In the genomic region with DNA sequence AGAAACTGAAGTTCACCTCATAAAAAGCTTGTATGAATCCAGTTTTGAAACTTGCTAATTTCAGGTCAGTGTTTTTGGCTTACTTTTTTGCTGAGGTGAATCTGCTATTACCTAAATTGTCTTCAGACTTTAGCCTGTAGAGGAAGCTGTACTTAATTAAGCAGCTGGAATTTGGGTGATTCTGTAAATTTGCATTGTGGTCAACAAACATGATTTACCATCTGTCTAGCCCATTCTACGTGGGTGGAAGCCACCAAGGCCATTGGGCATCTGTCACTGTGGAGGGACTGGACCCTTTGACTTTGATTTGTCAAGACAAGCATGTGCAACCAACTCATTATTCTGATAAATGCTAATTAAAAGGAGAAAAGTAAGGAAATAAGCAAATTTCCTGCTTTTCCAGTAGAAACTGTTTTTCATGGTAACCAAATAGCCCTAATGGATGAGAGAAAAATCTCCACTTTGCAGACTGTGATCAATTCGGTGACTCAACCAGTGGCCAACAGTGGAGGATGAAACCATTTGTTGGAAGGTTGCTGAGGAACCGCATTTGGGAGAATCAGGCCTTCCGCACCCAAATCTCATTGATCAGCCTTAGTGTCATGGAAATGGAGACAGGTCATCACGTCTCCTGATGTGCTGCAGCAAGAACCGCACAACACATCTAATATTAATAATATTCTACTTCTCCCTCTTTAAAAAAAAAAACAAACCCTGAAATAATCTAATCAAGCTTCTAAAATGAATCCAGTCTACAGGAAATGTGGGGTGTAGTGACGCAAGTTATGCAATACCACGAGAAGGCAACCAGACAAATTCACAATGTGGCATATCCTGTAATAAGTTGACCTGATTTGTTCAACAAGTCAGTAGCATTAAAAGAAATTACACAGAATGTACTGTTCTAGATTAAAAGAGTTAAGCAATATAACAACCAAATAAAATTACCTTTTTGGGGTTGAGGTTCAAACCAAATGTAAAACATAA, we compare ENCODE assay signal across 10 cellular contexts. TPM values are rescaled to one million over a fixed set of nuclear protein-coding genes. Genes with fewer than 3 reads are reported as not detected.
DNase-seq lines count a peak whose midpoint lies in the region; ATAC-seq and TF ChIP-seq lines count a peak whose summit lies in the region.
"Had no signal": no experiment of that assay in that cellular context is flagged by ENCODE, and none has a peak within 500 bp of the region (broad histone marks: within the 10 kb centered on the region; RNA-seq: fewer than 3 reads in every experiment).

No MANE protein-coding gene starts in this region.

- POLR2A ChIA-PET in OCI-LY7 (lab: Charles Lee) = interaction anchor here (0.6 to 1.5 kb wide), 6 partner anchors 10 to 935 kb away, joined by 3 to 11 read pairs (median 4); a partner anchor contains a TSS

- no TSS peak for BruUV-seq in OCI-LY7 (replicated peaks; lab: Mats Ljungman, UMichigan)

- H3K9me2 ChIP-seq in OCI-LY7 (ENCODE audit: insufficient read depth, low read length) = no peaks in the 10 kb centered on the region

- TF ChIP-seq CTCF in GM12864 (IDR thresholded peaks at IDR 0.05; ENCODE audit: low read depth, low read length, missing control alignments) (no peak), OCI-LY7 (conservative IDR thresholded peaks at IDR 0.05; ENCODE audit: low read length) (no peak), sigmoid colon (IDR thresholded peaks at IDR 0.05) (no peak), uterus (IDR thresholded peaks at IDR 0.05) (no peak), body of pancreas (IDR thresholded peaks at IDR 0.05) (no peak)

- peak overlapping the region; percentile 93 for H3K27ac ChIP-seq in OCI-LY7 (ENCODE audit: low read depth, low read length, poor library complexity, severe bottlenecking)
- H3K27ac ChIP-seq in effector memory CD4-positive, alpha-beta T cell (ENCODE audit: insufficient read depth, low read length, poor library complexity, severe bottlenecking) = peak overlapping the region; percentile 68
- H3K27ac ChIP-seq in sigmoid colon = no peak overlapping the region
- no peak overlapping the region for H3K27ac ChIP-seq in uterus
- H3K27ac ChIP-seq in body of pancreas = no peak overlapping the region

- 83 to 90% methylated on average over 8 of the region's 8 CpGs for WGBS in sigmoid colon, 2 donors
- WGBS in body of pancreas, 2 donors = 73 to 80% methylated on average over 8 of the region's 8 CpGs

- H2AFZ ChIP-seq in OCI-LY7 (ENCODE audit: low read length) = peak overlapping the region; percentile 48; the same call in 1 of the 2 replicates

- CTCF ChIA-PET in OCI-LY7 (lab: Charles Lee; ENCODE audit: unreplicated experiment) = no interaction called here

- no peak overlapping the region for H3K4me3 ChIP-seq in GM12864 (ENCODE audit: low read depth, low read length)
- H3K4me3 ChIP-seq in OCI-LY7 (ENCODE audit: low read depth, low read length, poor library complexity, severe bottlenecking) = peak overlapping the region; percentile 5
- no peak overlapping the region for H3K4me3 ChIP-seq in effector memory CD4-positive, alpha-beta T cell (ENCODE audit: insufficient read depth, low read depth, low read length, poor library complexity, severe bottlenecking)
- no peak overlapping the region for H3K4me3 ChIP-seq in sigmoid colon
- H3K4me3 ChIP-seq in uterus = no peak overlapping the region
- no peak overlapping the region for H3K4me3 ChIP-seq in body of pancreas

- ATAC-seq in HG02588 (IDR thresholded peaks at IDR 0.05; ENCODE audit: unreplicated experiment) = no peak
- no peak for ATAC-seq in body of pancreas

- no peak for TF ChIP-seq EP300 in sigmoid colon (IDR thresholded peaks at IDR 0.05)

- peaks cover 43% of the 10 kb centered on the region; the same call in 1 of the 2 replicates for H3K79me2 ChIP-seq in OCI-LY7 (ENCODE audit: insufficient read depth, low read depth, low read length)

- H3K4me1 ChIP-seq in OCI-LY7 (ENCODE audit: insufficient read depth, low read length, poor library complexity, severe bottlenecking) (peaks cover 78% of the 10 kb centered on the region), sigmoid colon (peaks cover 0 to 5% (median 0%) of the 10 kb centered on the region in 4 donors), uterus (peaks cover 0 to 9% of the 10 kb centered on the region in 2 donors), body of pancreas (peaks cover 32% of the 10 kb centered on the region)
- H3K4me1 ChIP-seq in effector memory CD4-positive, alpha-beta T cell (ENCODE audit: control insufficient read depth, insufficient read depth, low read length, poor library complexity, severe bottlenecking) = peaks cover 29% of the 10 kb centered on the region

- H3K9me3 ChIP-seq in OCI-LY7 (ENCODE audit: low read length) = no peaks in the 10 kb centered on the region
- no peaks in the 10 kb centered on the region for H3K9me3 ChIP-seq in effector memory CD4-positive, alpha-beta T cell (ENCODE audit: control insufficient read depth, low read length)
- H3K9me3 ChIP-seq in sigmoid colon = no peaks in the 10 kb centered on the region
- H3K9me3 ChIP-seq in uterus = no peaks in the 10 kb centered on the region
- no peaks in the 10 kb centered on the region for H3K9me3 ChIP-seq in body of pancreas

- DNase-seq in GM12864 (ENCODE audit: low read depth) = peak; percentile 21
- DNase-seq in OCI-LY7 (ENCODE audit: low spot score) = peak; percentile 49
- peak; percentile 37 to 54 (median 37) for DNase-seq in effector memory CD4-positive, alpha-beta T cell
- peak; percentile 4 for DNase-seq in sigmoid colon
- no peak for DNase-seq in uterus
- no peak for DNase-seq in body of pancreas
- DNase-seq: activated CD4-positive, alpha-beta T cell treated with anti-CD3 and anti-CD28 coated beads, Interleukin-2, amount 50 U/mL, for 4 hours; head of caudate nucleus; NCI-H1930 had no signal

- H3K27me3 ChIP-seq in effector memory CD4-positive, alpha-beta T cell (replicated peaks; ENCODE audit: control insufficient read depth, insufficient read depth, low read length, poor library complexity, severe bottlenecking) = no peaks in the 10 kb centered on the region
- no peaks in the 10 kb centered on the region for H3K27me3 ChIP-seq in sigmoid colon
- no peaks in the 10 kb centered on the region for H3K27me3 ChIP-seq in uterus
- H3K27me3 ChIP-seq in body of pancreas = no peaks in the 10 kb centered on the region

- TF ChIP-seq POLR2A in sigmoid colon (IDR thresholded peaks at IDR 0.05) (no peak), uterus (IDR thresholded peaks at IDR 0.05) (no peak), body of pancreas (IDR thresholded peaks at IDR 0.05) (no peak)

- H4K20me1 ChIP-seq in OCI-LY7 (ENCODE audit: insufficient read depth, low read length) = no peaks in the 10 kb centered on the region

- intact Hi-C loops in OCI-LY7 (cut with micrococcal nuclease; ENCODE audit: unreplicated experiment) (no loop called here), sigmoid colon (cut with DNase I) (no loop called here), uterus (cut with DNase I; ENCODE audit: low total_unique reads) (no loop called here), body of pancreas (cut with DNase I) (no loop called here)

- H3K36me3 ChIP-seq in OCI-LY7 (ENCODE audit: insufficient read depth, low read length) = peaks cover 12% of the 10 kb centered on the region; the same call in 1 of the 2 replicates
- peaks cover 9% of the 10 kb centered on the region for H3K36me3 ChIP-seq in effector memory CD4-positive, alpha-beta T cell (ENCODE audit: control insufficient read depth, insufficient read depth, low read length)
- peaks cover 0 to 12% (median 6%) of the 10 kb centered on the region in 4 donors for H3K36me3 ChIP-seq in sigmoid colon
- no peaks in the 10 kb centered on the region for H3K36me3 ChIP-seq in uterus
- no peaks in the 10 kb centered on the region for H3K36me3 ChIP-seq in body of pancreas (replicated peaks in 1 of 2; ENCODE audit: insufficient read depth in 1 of 2, low read depth in 2 of 2)

- H3K4me2 ChIP-seq in OCI-LY7 (ENCODE audit: low read length) = peak overlapping the region; percentile 77

RNA-seq across cellular contexts. Expression of a gene that starts 54.3 kb away (rescaled TPM):
- 11.1 and 15.4 TPM in 2 replicates for total RNA-seq in OCI-LY7 (2014; rRNA removed; shearing (Covaris generic))
- total RNA-seq in OCI-LY7 (2022) = 18.8 and 19.8 TPM in 2 replicates
- 10 to 100 TPM; 11.1 to 20.2 (median 14.5) TPM for total RNA-seq in sigmoid colon
- 10 to 100 TPM in 1 of 3 donors, 1 to 10 TPM in 2; 3.5 to 10.7 (median 4.2) TPM for polyA plus RNA-seq in sigmoid colon
- total RNA-seq in uterus = 10 to 100 TPM; 22.4 to 54.6 (median 43.0) TPM
- total RNA-seq in body of pancreas = 10 to 100 TPM; 17.1 to 26.4 TPM

RNA-seq across cellular contexts. Expression of a gene that starts 56.3 kb away (rescaled TPM):
- 104 and 111 TPM in 2 replicates for total RNA-seq in OCI-LY7 (2014; rRNA removed; shearing (Covaris generic))
- total RNA-seq in OCI-LY7 (2022) (207 and 218 TPM in 2 replicates), sigmoid colon (100 to 1,000 TPM; 117 to 209 (median 157) TPM), uterus (100 to 1,000 TPM in 1 of 4 donors, 10 to 100 TPM in 3; 41.5 to 120 (median 95.2) TPM), body of pancreas (100 to 1,000 TPM in 1 of 2 donors, 10 to 100 TPM in 1; 66.4 to 118 TPM)
- 100 to 1,000 TPM in 1 of 3 donors, 10 to 100 TPM in 2; 73.9 to 203 (median 89.7) TPM for polyA plus RNA-seq in sigmoid colon

Comparison
In these comparisons a context has a peak if more than half of its experiments do, and no peak if none do; other contexts are left out.
1. DNase-seq: peak in GM12864 (single experiment), OCI-LY7 (single experiment), effector memory CD4-positive, alpha-beta T cell (3 of 3) and sigmoid colon (single experiment); none in uterus (0 of 2) and body of pancreas (0 of 4).
2. H3K27ac ChIP-seq: peak in OCI-LY7 (single experiment) and effector memory CD4-positive, alpha-beta T cell (single experiment); none in sigmoid colon (0 of 4), uterus (0 of 2) and body of pancreas (0 of 4).